ENCODE assay signal across 22 cellular contexts in the genomic region with DNA sequence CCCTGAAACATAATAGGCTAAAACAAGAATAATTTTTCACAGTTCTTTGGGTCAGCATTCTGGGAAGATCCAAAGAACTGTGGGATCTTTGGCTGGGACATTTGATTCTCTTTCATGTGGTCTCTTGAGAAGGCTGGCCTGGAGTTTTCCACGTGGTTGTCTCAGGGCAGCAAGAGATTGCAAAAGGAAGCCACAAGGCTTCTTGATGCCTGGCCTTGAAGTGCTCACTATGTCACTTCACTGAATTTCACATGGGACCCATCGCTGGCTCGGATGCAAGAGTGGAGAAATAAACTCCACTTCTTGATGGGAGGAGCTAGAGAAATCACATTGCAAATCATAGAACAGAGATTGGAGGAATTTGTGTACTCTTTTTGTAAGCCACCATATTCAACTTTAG.
"Had no signal": no experiment of that assay in that cellular context is flagged by ENCODE, and none has a peak within 500 bp of the region (broad histone marks: within the 10 kb centered on the region; RNA-seq: fewer than 3 reads in every experiment).

No MANE protein-coding gene starts in this region.

- H3K27ac Mint-ChIP-seq: activated naive CD8-positive, alpha-beta T cell treated with anti-CD3 and anti-CD28 coated beads, Interleukin-2, amount 10 ng/mL, durations not matched to agents 7 days and 5 days; activated T-cell treated with anti-CD3 and anti-CD28 coated beads, Interleukin-2, amount 50 U/mL, for 24 hours; activated T-helper 2 cell treated with anti-CD3 and anti-CD28 coated beads, Interferon-gamma antibody, Interleukin-2, Interleukin-4, amounts not matched to agents 10 μg/mL and 5 μg/mL and 100 μg/mL, durations not matched to agents 14 hours and 24 hours and 36 hours; brain had no signal

- H3K36me3 ChIP-seq: upper lobe of left lung had no signal

- ATAC-seq: foreskin keratinocyte; naive thymus-derived CD8-positive, alpha-beta T cell had no signal

- H3K79me2 ChIP-seq: parathyroid adenoma had no signal

- H3K9ac ChIP-seq: parathyroid adenoma had no signal

- H3K4me3 ChIP-seq: dorsolateral prefrontal cortex, skin epidermis, upper lobe of left lung had no signal

- H3K27me3 ChIP-seq: upper lobe of left lung had no signal

- H3K36me3 Mint-ChIP-seq: activated naive CD8-positive, alpha-beta T cell treated with anti-CD3 and anti-CD28 coated beads, Interleukin-2, amount 10 ng/mL, durations not matched to agents 7 days and 5 days; brain had no signal

- H3K4me1 ChIP-seq: foreskin keratinocyte, parathyroid adenoma, upper lobe of left lung had no signal

- H3K4me3 Mint-ChIP-seq: activated naive CD8-positive, alpha-beta T cell treated with anti-CD3 and anti-CD28 coated beads, Interleukin-2, amount 10 ng/mL, durations not matched to agents 7 days and 5 days; activated T-cell treated with anti-CD3 and anti-CD28 coated beads, Interleukin-2, amount 50 U/mL, for 24 hours; brain; naive thymus-derived CD8-positive, alpha-beta T cell; stimulated activated naive CD8-positive, alpha-beta T cell treated with anti-CD3 and anti-CD28 coated beads, Interleukin-15, Interleukin-2, amounts not matched to agents 100 ng/mL and 50 ng/mL, for 24 hours had no signal

- H3K27ac ChIP-seq: dorsolateral prefrontal cortex, epithelial cell of prostate, foreskin keratinocyte, parathyroid adenoma, skin epidermis, upper lobe of left lung, VCaP had no signal

- H2AFZ ChIP-seq: parathyroid adenoma had no signal

- H3K27me3 Mint-ChIP-seq: brain had no signal

- H3K4me1 Mint-ChIP-seq: activated naive CD8-positive, alpha-beta T cell treated with anti-CD3 and anti-CD28 coated beads, Interleukin-2, amount 10 ng/mL, durations not matched to agents 7 days and 5 days; naive thymus-derived CD8-positive, alpha-beta T cell had no signal

- DNase-seq: activated CD4-positive, alpha-beta T cell treated with anti-CD3 and anti-CD28 coated beads, Interleukin-2, amount 50 U/mL, for 1 hour; activated CD4-positive, CD25-positive, alpha-beta regulatory T cell treated with anti-CD3 and anti-CD28 coated beads, Interleukin-2, amount 50 U/mL, for 72 hours; activated naive CD4-positive, alpha-beta T cell treated with Interleukin-2 at 50 U/mL for 16 hours; activated naive CD8-positive, alpha-beta T cell treated with anti-CD3 and anti-CD28 coated beads, Interleukin-2, amount 10 ng/mL, durations not matched to agents 7 days and 5 days; activated T-cell treated with anti-CD3 and anti-CD28 coated beads, Interleukin-2, amount 50 U/mL, for 24 hours; amygdala; caudate nucleus; dorsolateral prefrontal cortex; foreskin keratinocyte; kidney; mesenchymal stem cell; naive thymus-derived CD8-positive, alpha-beta T cell; retina; T-helper 2 cell; upper lobe of left lung had no signal
